Comparison of ENCODE assay signal across 21 cellular contexts in genomic region chr2:226828164-226828563, GRCh38.
"Had no signal": no experiment of that assay in that cellular context is flagged by ENCODE, and none has a peak within 500 bp of the region (broad histone marks: within the 10 kb centered on the region; RNA-seq: fewer than 3 reads in every experiment).

No MANE protein-coding gene starts in this region.

- H3K27ac Mint-ChIP-seq: activated CD4-positive, alpha-beta T cell treated with anti-CD3 and anti-CD28 coated beads, Interleukin-2, amount 10 ng/mL, durations not matched to agents 24 days and 14 days; activated CD8-positive, alpha-beta T cell treated with anti-CD3 and anti-CD28 coated beads, Interleukin-2, amount 10 ng/mL, durations not matched to agents 7 days and 5 days; activated naive CD4-positive, alpha-beta T cell treated with anti-CD3 and anti-CD28 coated beads for 36 hours; activated T-cell treated with anti-CD3 and anti-CD28 coated beads, Interleukin-2, amount 50 U/mL, for 24 hours; endodermal cell; naive B cell; stimulated activated naive B cell treated with anti-CD40 and anti-IgM and Interleukin-4, amounts not matched to agents 10 μg/mL and 1 μg/mL and 100 μg/mL, for 72 hours had no signal

- H3K4me1 Mint-ChIP-seq: endodermal cell had no signal

- DNase-seq: activated CD4-positive, alpha-beta T cell treated with anti-CD3 and anti-CD28 coated beads, Interleukin-2, amount 10 ng/mL, durations not matched to agents 24 days and 14 days; activated CD8-positive, alpha-beta T cell treated with anti-CD3 and anti-CD28 coated beads, Interleukin-2, amount 10 ng/mL, durations not matched to agents 7 days and 5 days; activated naive CD4-positive, alpha-beta T cell treated with anti-CD3 and anti-CD28 coated beads for 36 hours; activated T-cell treated with anti-CD3 and anti-CD28 coated beads, Interleukin-2, amount 50 U/mL, for 24 hours; cerebellar nuclear complex; endodermal cell; esophagus squamous epithelium; glutamatergic neuron; kidney glomerular epithelial cell; left lung; naive B cell; occipital lobe; right lobe of liver; stimulated activated naive B cell treated with anti-CD40 and anti-IgM and Interleukin-4, amounts not matched to agents 10 μg/mL and 1 μg/mL and 100 μg/mL, for 72 hours; testis; trophoblast cell had no signal

- H3K4me3 Mint-ChIP-seq: activated CD4-positive, alpha-beta T cell treated with anti-CD3 and anti-CD28 coated beads, Interleukin-2, amount 10 ng/mL, durations not matched to agents 24 days and 14 days; activated CD8-positive, alpha-beta T cell treated with anti-CD3 and anti-CD28 coated beads, Interleukin-2, amount 10 ng/mL, durations not matched to agents 7 days and 5 days; activated naive CD4-positive, alpha-beta T cell treated with anti-CD3 and anti-CD28 coated beads for 36 hours; activated T-cell treated with anti-CD3 and anti-CD28 coated beads, Interleukin-2, amount 50 U/mL, for 24 hours; endodermal cell; naive B cell; stimulated activated naive B cell treated with anti-CD40 and anti-IgM and Interleukin-4, amounts not matched to agents 10 μg/mL and 1 μg/mL and 100 μg/mL, for 72 hours had no signal

- ATAC-seq: activated CD8-positive, alpha-beta T cell treated with anti-CD3 and anti-CD28 coated beads, Interleukin-2, amount 10 ng/mL, durations not matched to agents 7 days and 5 days; left lung; right lobe of liver; stimulated activated naive B cell treated with anti-CD40 and anti-IgM and Interleukin-4, amounts not matched to agents 10 μg/mL and 1 μg/mL and 100 μg/mL, for 72 hours had no signal

- H3K9me3 Mint-ChIP-seq: stimulated activated naive B cell treated with anti-CD40 and anti-IgM and Interleukin-4, amounts not matched to agents 10 μg/mL and 1 μg/mL and 100 μg/mL, for 72 hours had no signal

- H3K27me3 Mint-ChIP-seq: activated CD4-positive, alpha-beta T cell treated with anti-CD3 and anti-CD28 coated beads, Interleukin-2, amount 10 ng/mL, durations not matched to agents 24 days and 14 days; activated T-cell treated with anti-CD3 and anti-CD28 coated beads, Interleukin-2, amount 50 U/mL, for 24 hours; naive B cell; stimulated activated naive B cell treated with anti-CD40 and anti-IgM and Interleukin-4, amounts not matched to agents 10 μg/mL and 1 μg/mL and 100 μg/mL, for 72 hours had no signal

- H3K4me3 ChIP-seq: coronary artery, esophagus squamous epithelium, hepatocyte, left lung, lung, right lobe of liver, skin epidermis, testis, vagina had no signal
